Comparison of ENCODE assay signal across 14 cellular contexts in genomic region chr19:10612515-10613119, GRCh38. TPM values are rescaled to one million over a fixed set of nuclear protein-coding genes. Genes with fewer than 3 reads are reported as not detected.
DNase-seq lines count a peak whose midpoint lies in the region; ATAC-seq, FAIRE-seq and TF ChIP-seq lines count a peak whose summit lies in the region.
"Had no signal": no experiment of that assay in that cellular context is flagged by ENCODE, and none has a peak within 500 bp of the region (broad histone marks: within the 10 kb centered on the region; RNA-seq: fewer than 3 reads in every experiment).

No MANE protein-coding gene starts in this region.

- FAIRE-seq in frontal cortex (lab: Jason Lieb, UNC) = no peak
- FAIRE-seq: endometrium had no signal

- peaks cover 38% of the 10 kb centered on the region for H3K4me1 ChIP-seq in testis
- H3K4me1 ChIP-seq: HAP-1 had no signal

- peak overlapping the region; percentile 6 for H3K27ac Mint-ChIP-seq in activated B cell treated with CpG ODN at 0.5 μM for 24 hours
- no peak overlapping the region for H3K27ac Mint-ChIP-seq in activated T-helper 2 cell treated with anti-CD3 and anti-CD28 coated beads, Interferon-gamma antibody, Interleukin-2, Interleukin-4, amounts not matched to agents 10 μg/mL and 5 μg/mL and 100 μg/mL, durations not matched to agents 14 hours and 24 hours and 36 hours

- peaks cover 61% of the 10 kb centered on the region for H3K4me1 Mint-ChIP-seq in activated B cell treated with CpG ODN at 0.5 μM for 24 hours
- no peaks in the 10 kb centered on the region for H3K4me1 Mint-ChIP-seq in activated T-helper 2 cell treated with anti-CD3 and anti-CD28 coated beads, Interferon-gamma antibody, Interleukin-2, Interleukin-4, amounts not matched to agents 10 μg/mL and 5 μg/mL and 100 μg/mL, durations not matched to agents 14 hours and 24 hours and 36 hours (ENCODE audit: low read depth)

- no peaks in the 10 kb centered on the region for H3K9me3 ChIP-seq in testis
- H3K9me3 ChIP-seq: HAP-1 had no signal

- TF ChIP-seq POLR2A in testis (IDR thresholded peaks at IDR 0.05) = no peak

- ATAC-seq in activated B cell treated with CpG ODN at 0.5 μM for 24 hours (ENCODE audit: low read depth) = no peak
- ATAC-seq: activated T-cell treated with anti-CD3 and anti-CD28 coated beads, Interleukin-2, amount 50 U/mL, for 4 hours had no signal

- H3K4me3 Mint-ChIP-seq in activated B cell treated with CpG ODN at 0.5 μM for 24 hours = no peak overlapping the region
- H3K4me3 Mint-ChIP-seq in activated T-helper 2 cell treated with anti-CD3 and anti-CD28 coated beads, Interferon-gamma antibody, Interleukin-2, Interleukin-4, amounts not matched to agents 10 μg/mL and 5 μg/mL and 100 μg/mL, durations not matched to agents 14 hours and 24 hours and 36 hours (ENCODE audit: low read depth) = no peak overlapping the region
- H3K4me3 Mint-ChIP-seq: activated T-cell treated with anti-CD3 and anti-CD28 coated beads, Interleukin-2, amount 50 U/mL, for 4 hours had no signal

- H3K9me3 Mint-ChIP-seq in activated B cell treated with CpG ODN at 0.5 μM for 24 hours = no peaks in the 10 kb centered on the region
- no peaks in the 10 kb centered on the region for H3K9me3 Mint-ChIP-seq in activated T-helper 2 cell treated with anti-CD3 and anti-CD28 coated beads, Interferon-gamma antibody, Interleukin-2, Interleukin-4, amounts not matched to agents 10 μg/mL and 5 μg/mL and 100 μg/mL, durations not matched to agents 14 hours and 24 hours and 36 hours
- H3K9me3 Mint-ChIP-seq: activated T-cell treated with anti-CD3 and anti-CD28 coated beads, Interleukin-2, amount 50 U/mL, for 4 hours had no signal

- peak overlapping the region; percentile 59 to 72 for H3K27ac ChIP-seq in testis

- no peaks in the 10 kb centered on the region for H3K36me3 ChIP-seq in testis (ENCODE audit: low read depth, missing control alignments)
- H3K36me3 ChIP-seq: HAP-1 had no signal

- intact Hi-C loops in activated B cell treated with CpG ODN at 0.5 μM for 24 hours (cut with micrococcal nuclease) = no loop called here
- intact Hi-C loops in testis (cut with DNase I; ENCODE audit: low total_unique reads) = no loop called here
- intact Hi-C loops in activated T-helper 2 cell treated with anti-CD3 and anti-CD28 coated beads, Interferon-gamma antibody, Interleukin-2, Interleukin-4, amounts not matched to agents 10 μg/mL and 5 μg/mL and 100 μg/mL, durations not matched to agents 14 hours and 24 hours and 36 hours (cut with micrococcal nuclease) = no loop called here

- DNase-seq in activated B cell treated with CpG ODN at 0.5 μM for 24 hours (no peak), frontal cortex (ENCODE audit: low spot score in 2 of 2) (peak; percentile 55 to 67), myocyte (ENCODE audit: low read depth) (peak; percentile 58), testis (peak; percentile 94), hepatic stellate cell (ENCODE audit: low spot score) (no peak), kidney tubule cell (ENCODE audit: low spot score) (no peak), NCI-H146 treated with DMSO at 0.1 percent for 48 hours (lab: John Stamatoyannopoulos, UW; ENCODE audit: unreplicated experiment) (no peak)
- no peak for DNase-seq in activated T-helper 2 cell treated with anti-CD3 and anti-CD28 coated beads, Interferon-gamma antibody, Interleukin-2, Interleukin-4, amounts not matched to agents 10 μg/mL and 5 μg/mL and 100 μg/mL, durations not matched to agents 14 hours and 24 hours and 36 hours (ENCODE audit: low spot score)
- DNase-seq: activated T-cell treated with anti-CD3 and anti-CD28 coated beads, Interleukin-2, amount 50 U/mL, for 4 hours; DMS153; NCI-H2171 treated with DMSO at 0.1 percent for 48 hours; SW 1271 had no signal

- peaks cover 27% of the 10 kb centered on the region for H3K36me3 Mint-ChIP-seq in activated B cell treated with CpG ODN at 0.5 μM for 24 hours (ENCODE audit: low read depth)
- peaks cover 15% of the 10 kb centered on the region for H3K36me3 Mint-ChIP-seq in activated T-helper 2 cell treated with anti-CD3 and anti-CD28 coated beads, Interferon-gamma antibody, Interleukin-2, Interleukin-4, amounts not matched to agents 10 μg/mL and 5 μg/mL and 100 μg/mL, durations not matched to agents 14 hours and 24 hours and 36 hours (ENCODE audit: low read depth)

- TF ChIP-seq CTCF in activated B cell treated with CpG ODN at 0.5 μM for 24 hours (IDR thresholded peaks at IDR 0.05) (no peak), testis (IDR thresholded peaks at IDR 0.05) (no peak)

- no peaks in the 10 kb centered on the region for H3K27me3 Mint-ChIP-seq in activated B cell treated with CpG ODN at 0.5 μM for 24 hours
- no peaks in the 10 kb centered on the region for H3K27me3 Mint-ChIP-seq in activated T-helper 2 cell treated with anti-CD3 and anti-CD28 coated beads, Interferon-gamma antibody, Interleukin-2, Interleukin-4, amounts not matched to agents 10 μg/mL and 5 μg/mL and 100 μg/mL, durations not matched to agents 14 hours and 24 hours and 36 hours (ENCODE audit: low read depth)

- CTCF ChIA-PET in activated B cell treated with CpG ODN at 0.5 μM for 24 hours (lab: Charles Lee) = no interaction called here

- POLR2A ChIA-PET in activated B cell treated with CpG ODN at 0.5 μM for 24 hours (lab: Charles Lee) = interaction anchor here (0.6 to 2.9 kb wide), 3 partner anchors 9 to 132 kb away, joined by 4 to 12 read pairs (median 7); no protein-coding TSS in a partner anchor

- WGBS in testis, 2 donors = 42 to 53% methylated on average over 9 to 15 of the region's 15 CpGs

- no peak overlapping the region for H3K4me3 ChIP-seq in testis
- H3K4me3 ChIP-seq: HAP-1 had no signal

- no peaks in the 10 kb centered on the region for H3K27me3 ChIP-seq in testis

RNA-seq across cellular contexts. Expression of gene SLC44A2, which starts 12.7 kb away (rescaled TPM):
- total RNA-seq in activated B cell treated with CpG ODN at 0.5 μM for 24 hours = 195 and 213 TPM in 2 replicates
- total RNA-seq in frontal cortex = 18.8 TPM
- total RNA-seq in myocyte = 81.9 and 100 TPM in 2 replicates
- 231 TPM for polyA plus RNA-seq in myocyte (2012)
- total RNA-seq in testis = 100 to 1,000 TPM; 360 to 463 TPM
- 268 TPM for polyA plus RNA-seq in testis (ENCODE audit: insufficient read depth, low read depth, low replicate concordance)
- total RNA-seq in activated T-helper 2 cell treated with anti-CD3 and anti-CD28 coated beads, Interferon-gamma antibody, Interleukin-2, Interleukin-4, amounts not matched to agents 10 μg/mL and 5 μg/mL and 100 μg/mL, durations not matched to agents 14 hours and 24 hours and 36 hours = 83.0 and 87.4 TPM in 2 replicates

RNA-seq across cellular contexts. Expression of gene AP1M2, which starts 25.5 kb away (rescaled TPM):
- not detected in 2 replicates for total RNA-seq in activated B cell treated with CpG ODN at 0.5 μM for 24 hours
- 0.41 TPM for total RNA-seq in frontal cortex
- 1.6 TPM in 1 of 2 replicates, not detected in the other for total RNA-seq in myocyte
- 1.6 TPM for polyA plus RNA-seq in myocyte (2012)
- total RNA-seq in testis = 1 to 10 TPM; 6.9 to 7.7 TPM
- polyA plus RNA-seq in testis (ENCODE audit: insufficient read depth, low read depth, low replicate concordance) = 23.3 TPM
- not detected in 2 replicates for total RNA-seq in activated T-helper 2 cell treated with anti-CD3 and anti-CD28 coated beads, Interferon-gamma antibody, Interleukin-2, Interleukin-4, amounts not matched to agents 10 μg/mL and 5 μg/mL and 100 μg/mL, durations not matched to agents 14 hours and 24 hours and 36 hours

RNA-seq across cellular contexts. Expression of gene ILF3, which starts 41.5 kb away (rescaled TPM):
- total RNA-seq in activated B cell treated with CpG ODN at 0.5 μM for 24 hours = 373 and 399 TPM in 2 replicates
- 132 TPM for total RNA-seq in frontal cortex
- 94.6 and 116 TPM in 2 replicates for total RNA-seq in myocyte
- polyA plus RNA-seq in myocyte (2012) = 116 TPM
- 100 to 1,000 TPM; 246 to 253 TPM for total RNA-seq in testis
- 263 TPM for polyA plus RNA-seq in testis (ENCODE audit: insufficient read depth, low read depth, low replicate concordance)
- 509 and 523 TPM in 2 replicates for total RNA-seq in activated T-helper 2 cell treated with anti-CD3 and anti-CD28 coated beads, Interferon-gamma antibody, Interleukin-2, Interleukin-4, amounts not matched to agents 10 μg/mL and 5 μg/mL and 100 μg/mL, durations not matched to agents 14 hours and 24 hours and 36 hours

RNA-seq across cellular contexts. Expression of gene CDKN2D, which starts 43.8 kb away (rescaled TPM):
- 10.1 and 10.9 TPM in 2 replicates for total RNA-seq in activated B cell treated with CpG ODN at 0.5 μM for 24 hours
- total RNA-seq in frontal cortex = 73.0 TPM
- 10.2 and 16.5 TPM in 2 replicates for total RNA-seq in myocyte
- polyA plus RNA-seq in myocyte (2012) = 11.9 TPM
- total RNA-seq in testis = 10 to 100 TPM; 30.6 to 37.2 TPM
- 57.7 TPM for polyA plus RNA-seq in testis (ENCODE audit: insufficient read depth, low read depth, low replicate concordance)
- total RNA-seq in activated T-helper 2 cell treated with anti-CD3 and anti-CD28 coated beads, Interferon-gamma antibody, Interleukin-2, Interleukin-4, amounts not matched to agents 10 μg/mL and 5 μg/mL and 100 μg/mL, durations not matched to agents 14 hours and 24 hours and 36 hours = 45.9 and 46.9 TPM in 2 replicates

RNA-seq across cellular contexts. Expression of gene KRI1, which starts 46.8 kb away (rescaled TPM):
- total RNA-seq in activated B cell treated with CpG ODN at 0.5 μM for 24 hours = 44.7 and 48.1 TPM in 2 replicates
- total RNA-seq in frontal cortex = 2.0 TPM
- total RNA-seq in myocyte = 13.9 and 22.1 TPM in 2 replicates
- polyA plus RNA-seq in myocyte (2012) = 19.5 TPM
- 10 to 100 TPM; 33.7 to 34.6 TPM for total RNA-seq in testis
- polyA plus RNA-seq in testis (ENCODE audit: insufficient read depth, low read depth, low replicate concordance) = 48.3 TPM
- 66.7 and 69.5 TPM in 2 replicates for total RNA-seq in activated T-helper 2 cell treated with anti-CD3 and anti-CD28 coated beads, Interferon-gamma antibody, Interleukin-2, Interleukin-4, amounts not matched to agents 10 μg/mL and 5 μg/mL and 100 μg/mL, durations not matched to agents 14 hours and 24 hours and 36 hours

Comparison
In these comparisons a context has a peak if more than half of its experiments do, and no peak if none do; other contexts are left out.
1. DNase-seq: peak in frontal cortex (2 of 2), myocyte (single experiment) and testis (single experiment); none in activated B cell treated with CpG ODN at 0.5 μM for 24 hours (single experiment), hepatic stellate cell (single experiment), kidney tubule cell (single experiment), NCI-H146 treated with DMSO at 0.1 percent for 48 hours (single experiment) and activated T-helper 2 cell treated with anti-CD3 and anti-CD28 coated beads, Interferon-gamma antibody, Interleukin-2, Interleukin-4, amounts not matched to agents 10 μg/mL and 5 μg/mL and 100 μg/mL, durations not matched to agents 14 hours and 24 hours and 36 hours (single experiment).